ENCODE assay signal across 8 cellular contexts in genomic region chr10:122953827-122954730, GRCh38. TPM values are rescaled to one million over a fixed set of nuclear protein-coding genes. Genes with fewer than 3 reads are reported as not detected.
DNase-seq lines count a peak whose midpoint lies in the region; ATAC-seq and TF ChIP-seq lines count a peak whose summit lies in the region.

TSS of gene C10orf88 (minus strand) at chr10:122954227. CDS start at chr10:122954178, 49 bp downstream.

- DNase-seq in NCI-H187 (lab: John Stamatoyannopoulos, UW) (peak; percentile 73 to 81), T-helper 2 cell (peak; percentile 95 to 99 (median 97)), ascending aorta (ENCODE audit: low spot score in 2 of 2) (peak; percentile 88 to 98), right cardiac atrium (peak; percentile 99), pulmonary artery endothelial cell (ENCODE audit: low read depth, low spot score) (peak; percentile 93), vagina (ENCODE audit: extremely low spot score in 2 of 2) (peak in 1 of 2 donors; percentile 95)

- H3K4me1 ChIP-seq in ascending aorta (peaks cover 0 to 5% of the 10 kb centered on the region in 2 donors), right cardiac atrium (ENCODE audit: control insufficient read depth, insufficient read depth, low read length) (no peaks in the 10 kb centered on the region), vagina (peaks cover 19% of the 10 kb centered on the region)

- H3K4me3 ChIP-seq in ascending aorta (peak within 1 kb of the TSS; percentile 76 to 97), right cardiac atrium (ENCODE audit: low read length) (peak within 1 kb of the TSS; percentile 57), vagina (peak within 1 kb of the TSS; percentile 75 to 78)

- TF ChIP-seq CTCF in ascending aorta (IDR thresholded peaks at IDR 0.05) (no peak), vagina (IDR thresholded peaks at IDR 0.05) (no peak)

- 4% methylated on average over 83 of the region's 83 CpGs for WGBS in right cardiac atrium

- no peaks in the 10 kb centered on the region for H3K9me3 ChIP-seq in ascending aorta
- H3K9me3 ChIP-seq in right cardiac atrium (ENCODE audit: control insufficient read depth, low read length): no peaks in the 10 kb centered on the region
- H3K9me3 ChIP-seq in vagina: no peaks in the 10 kb centered on the region

- ATAC-seq in GM18498 (IDR thresholded peaks at IDR 0.05; ENCODE audit: unreplicated experiment) (peak; percentile 98), HG02938 (IDR thresholded peaks at IDR 0.05; ENCODE audit: unreplicated experiment) (peak; percentile 99), right cardiac atrium (peak; percentile 99)

- H3K27me3 ChIP-seq in ascending aorta: no peaks in the 10 kb centered on the region
- H3K27me3 ChIP-seq in right cardiac atrium (ENCODE audit: control insufficient read depth, insufficient read depth): no peaks in the 10 kb centered on the region
- no peaks in the 10 kb centered on the region for H3K27me3 ChIP-seq in vagina

- intact Hi-C loops in ascending aorta (cut with DNase I) (loop anchor here (1.0 kb wide), 3 partner anchors 26 to 200 kb away; partner anchors contain the start of genes BUB3, IKZF5 and PSTK), right cardiac atrium (cut with DNase I) (no loop called here), vagina (cut with DNase I) (no loop called here)

- no peaks in the 10 kb centered on the region for H3K36me3 ChIP-seq in ascending aorta
- no peaks in the 10 kb centered on the region for H3K36me3 ChIP-seq in vagina

- no peak for TF ChIP-seq POLR2A in vagina (IDR thresholded peaks at IDR 0.05)

- H3K27ac ChIP-seq in ascending aorta (peak within 1 kb of the TSS; percentile 70 to 75), right cardiac atrium (ENCODE audit: low read length) (peak within 1 kb of the TSS; percentile 13), vagina (peak within 1 kb of the TSS; percentile 71)

RNA-seq across cellular contexts. Expression of gene C10orf88, which starts in this region (rescaled TPM):
- 1.3 TPM for total RNA-seq in ascending aorta
- total RNA-seq in right cardiac atrium: 1 to 10 TPM; 5.2 to 7.8 (median 6.9) TPM
- polyA plus RNA-seq in right cardiac atrium: 4.1 TPM
- total RNA-seq in pulmonary artery endothelial cell: 19.3 and 24.5 TPM in 2 replicates
- total RNA-seq in vagina: 5.6 TPM

Comparison
In these comparisons a context has a peak if more than half of its experiments do, and no peak if none do; other contexts are left out.
1. H3K27ac ChIP-seq: peak in every context shown above with its lines; median percentile 72 in ascending aorta; 71 in vagina; 13 in right cardiac atrium.